In genomic region chr6:42726485-42727083, GRCh38 we compare ENCODE assay signal across 8 cellular contexts. TPM values are rescaled to one million over a fixed set of nuclear protein-coding genes. Genes with fewer than 3 reads are reported as not detected.
A peak's percentile ranks its signal among the peaks of the same experiment; 100 is the strongest.
DNase-seq lines count a peak whose midpoint lies in the region; ATAC-seq and TF ChIP-seq lines count a peak whose summit lies in the region.

No MANE protein-coding gene starts in this region.

- H3K36me3 ChIP-seq in duodenal mucosa (ENCODE audit: control insufficient read depth in 1 of 2, insufficient read depth in 2 of 2, low read length in 2 of 2), result no peaks in the 10 kb centered on the region
- H3K36me3 ChIP-seq in lung (ENCODE audit: control insufficient read depth in 2 of 2, insufficient read depth in 2 of 2, low read length in 2 of 2), result no peaks in the 10 kb centered on the region

- H3K4me3 ChIP-seq in AG04449 (ENCODE audit: low read depth, low read length) (peak overlapping the region; percentile 34), duodenal mucosa (ENCODE audit: low read depth in 1 of 2, low read length in 2 of 2) (peak overlapping the region; percentile 87 to 89), lung (peak overlapping the region; percentile 42)

- peak; percentile 76 for ATAC-seq in GM18868 (IDR thresholded peaks at IDR 0.05; ENCODE audit: unreplicated experiment)
- peak; percentile 87 for ATAC-seq in HG03460 (IDR thresholded peaks at IDR 0.05; ENCODE audit: unreplicated experiment)
- peak; percentile 93 for ATAC-seq in lung (ENCODE audit: insufficient read depth, low FRiP score)

- 0 to 2% methylated on average over 14 of the region's 14 CpGs for WGBS in lung, 2 donors

- CTCF ChIA-PET in AG04449 (lab: Yijun Ruan, JAX), result interaction anchor here (0.6 to 7.2 kb wide), 36 partner anchors 9 to 179 kb away, joined by 3 to 143 read pairs (median 6); partner anchors contain the start of genes RPL7L1 and TBCC

- H3K9me3 ChIP-seq in duodenal mucosa (ENCODE audit: control insufficient read depth in 1 of 2, low read length in 2 of 2), result no peaks in the 10 kb centered on the region
- H3K9me3 ChIP-seq in lung (ENCODE audit: control insufficient read depth in 2 of 2, insufficient read depth in 1 of 2, low read length in 1 of 2), result no peaks in the 10 kb centered on the region

- H3K27ac ChIP-seq in duodenal mucosa (ENCODE audit: low read depth, low read length) (peak overlapping the region; percentile 89), lung (ENCODE audit: low read depth in 1 of 2, low read length in 1 of 2) (peak overlapping the region; percentile 68 to 76)

- H3K4me1 ChIP-seq in duodenal mucosa (ENCODE audit: control insufficient read depth in 1 of 2, insufficient read depth in 2 of 2, low read length in 2 of 2), result peaks cover 4 to 13% of the 10 kb centered on the region in 2 donors
- peaks cover 0 to 5% of the 10 kb centered on the region in 2 donors for H3K4me1 ChIP-seq in lung (ENCODE audit: control insufficient read depth in 2 of 2, insufficient read depth in 2 of 2, low read length in 2 of 2)

- POLR2A ChIA-PET in AG04449 (lab: Yijun Ruan, JAX), result interaction anchor here (1.0 to 1.4 kb wide), 2 partner anchors 19 to 24 kb away, joined by 3 to 5 read pairs; partner anchors contain the start of gene TBCC

- TF ChIP-seq CTCF in AG04449 (IDR thresholded peaks at IDR 0.05; ENCODE audit: insufficient read depth, low read length, missing control alignments) (peak; percentile 81), lung (IDR thresholded peaks at IDR 0.05; ENCODE audit: control extremely low read depth, extremely low read depth) (peak; percentile 93)

- peak; percentile 52 for DNase-seq in AG04449 (ENCODE audit: low read depth, low spot score)
- peak; percentile 87 for DNase-seq in NCI-H748 (lab: John Stamatoyannopoulos, UW; ENCODE audit: unreplicated experiment)
- DNase-seq in activated CD4-positive, alpha-beta T cell treated with anti-CD3 and anti-CD28 coated beads, Interleukin-2, amount 50 U/mL, for 48 hours, result peak; percentile 55 to 70
- peak; percentile 75 for DNase-seq in lung (ENCODE audit: low spot score)
- peak; percentile 27 to 58 (median 55) for DNase-seq in stimulated activated CD4-positive, alpha-beta T cell treated with anti-CD3 and anti-CD28 coated beads, TNF-alpha, amount 100 ng/mL, for 48 hours (ENCODE audit: low read depth in 3 of 3)

- H3K27me3 ChIP-seq in duodenal mucosa (ENCODE audit: control insufficient read depth in 1 of 2, insufficient read depth in 2 of 2, low read length in 2 of 2) (no peaks in the 10 kb centered on the region), lung (ENCODE audit: control insufficient read depth, insufficient read depth) (no peaks in the 10 kb centered on the region)

- peak overlapping the region; percentile 80 for H3K9ac ChIP-seq in duodenal mucosa (ENCODE audit: low read depth in 1 of 2, low read length in 2 of 2)

RNA-seq across cellular contexts. Expression of gene PRPH2, which starts 4.2 kb away (rescaled TPM):
- 1 to 10 TPM; 1.7 to 2.6 TPM for total RNA-seq in lung
- polyA plus RNA-seq in lung, result under 1 TPM; 0.31 to 0.62 TPM

RNA-seq across cellular contexts. Expression of gene TBCC, which starts 19.3 kb away (rescaled TPM):
- 10 to 100 TPM; 22.1 to 22.2 TPM for total RNA-seq in lung
- 10 to 100 TPM; 21.6 to 38.0 TPM for polyA plus RNA-seq in lung

RNA-seq across cellular contexts. Expression of gene BICRAL, which starts 55.3 kb away (rescaled TPM):
- total RNA-seq in lung, result 10 to 100 TPM; 14.6 to 18.6 TPM
- 1 to 10 TPM; 2.8 to 6.8 TPM for polyA plus RNA-seq in lung

Comparison
In these comparisons a context has a peak if more than half of its experiments do, and no peak if none do; other contexts are left out.
1. Peak in every context shown above with its lines: DNase-seq, ATAC-seq, H3K4me3 ChIP-seq and H3K27ac ChIP-seq.
2. H3K4me3 ChIP-seq: peak in every context shown above with its lines; median percentile 88 in duodenal mucosa; 42 in lung; 34 in AG04449.